Comparison of ENCODE assay signal across 1 cellular context in genomic region chr12:53244337-53244736, GRCh38.
TF ChIP-seq lines count a peak whose summit lies in the region.

No MANE protein-coding gene starts in this region.

TF ChIP-seq in K562, 482 proteins besides CTCF, POLR2A, EP300 and RAD21 (continued from another document):
- TF ChIP-seq EP400 (IDR thresholded peaks at IDR 0.05) (peak; percentile 40; the same call in 1 of the 2 replicates), ZNF395 (CRISPR knock-in tag; IDR thresholded peaks at IDR 0.05) (no peak), TAF1 (IDR thresholded peaks at IDR 0.05; ENCODE audit: control insufficient read depth, extremely low read depth, insufficient read depth, low read length, severe bottlenecking) (no peak), MTA3 (IDR thresholded peaks at IDR 0.05; ENCODE audit: borderline replicate concordance) (0 out of 2 replicates have a peak, but pooled peaks have one; percentile 43), SMARCA4 (IDR thresholded peaks at IDR 0.05) (peak; percentile 80), CREM (IDR thresholded peaks at IDR 0.05; ENCODE audit: low read depth) (peak; percentile 24; the same call in 1 of the 2 replicates), KLF6 (CRISPR knock-in tag; IDR thresholded peaks at IDR 0.05; ENCODE audit: borderline replicate concordance) (no peak), HDGF (IDR thresholded peaks at IDR 0.05) (peak; percentile 29; the same call in 1 of the 2 replicates), SNIP1 (IDR thresholded peaks at IDR 0.05; ENCODE audit: low read depth) (no peak), ELF4 (CRISPR knock-in tag; IDR thresholded peaks at IDR 0.05) (peak; percentile 84; the same call in 1 of the 2 replicates), ATF2 (CRISPR knock-in tag; IDR thresholded peaks at IDR 0.05) (no peak), HLTF (IDR thresholded peaks at IDR 0.05) (peak; percentile 60; the same call in 1 of the 2 replicates), MTA1 (IDR thresholded peaks at IDR 0.05; ENCODE audit: borderline replicate concordance) (peak; percentile 72; the same call in 1 of the 2 replicates), DACH1 (IDR thresholded peaks at IDR 0.05; ENCODE audit: partially characterized antibody) (no peak), ZNF347 (CRISPR knock-in tag; IDR thresholded peaks at IDR 0.05; ENCODE audit: low read depth) (no peak), NCOA4 (IDR thresholded peaks at IDR 0.05; ENCODE audit: partially characterized antibody) (peak; percentile 1), TRIM28 (IDR thresholded peaks at IDR 0.05) (peak; percentile 40; the same call in 1 of the 2 replicates), RCOR1 (IDR thresholded peaks at IDR 0.05; ENCODE audit: borderline replicate concordance in 1 of 2, low read depth in 2 of 2, low read length in 2 of 2) (0 out of 4 replicates have a peak, but pooled peaks of 1 of the 2 experiments have one; percentile 9), TBP (optimal IDR thresholded peaks at IDR 0.05; ENCODE audit: low read depth, low read length) (peak; percentile 58), NBN (IDR thresholded peaks at IDR 0.05; ENCODE audit: low read depth) (peak; percentile 74), PKNOX1 (IDR thresholded peaks at IDR 0.05) (peak; percentile 46; the same call in 1 of the 2 replicates), POLR2B (IDR thresholded peaks at IDR 0.05; ENCODE audit: low read depth, partially characterized antibody) (peak; percentile 19)
